Comparison of ENCODE assay signal across 8 cellular contexts in genomic region chr12:120534703-120535655, GRCh38. TPM values are rescaled to one million over a fixed set of nuclear protein-coding genes. Genes with fewer than 3 reads are reported as not detected.
A peak's percentile ranks its signal among the peaks of the same experiment; 100 is the strongest.
DNase-seq lines count a peak whose midpoint lies in the region; ATAC-seq and TF ChIP-seq lines count a peak whose summit lies in the region.

No MANE protein-coding gene starts in this region.

- intact Hi-C loops in left ventricle myocardium inferior (cut with micrococcal nuclease), result no loop called here
- intact Hi-C loops in sigmoid colon (cut with DNase I), result loop anchor here (10.0 kb wide), 1 partner anchor 100 kb away; the partner anchor contains the start of gene COX6A1

- TF ChIP-seq EP300 in sigmoid colon (IDR thresholded peaks at IDR 0.05), result no peak

- peaks cover 7% of the 10 kb centered on the region for H3K36me3 ChIP-seq in CD4-positive, CD25-positive, alpha-beta regulatory T cell (ENCODE audit: control insufficient read depth, insufficient read depth, low read length)
- H3K36me3 ChIP-seq in left ventricle myocardium inferior (no peaks in the 10 kb centered on the region), sigmoid colon (no peaks in the 10 kb centered on the region)

- H3K27ac Mint-ChIP-seq in CD4-positive, CD25-positive, alpha-beta regulatory T cell, result peak overlapping the region; percentile 76 to 96 (median 94)
- peak overlapping the region; percentile 96 for H3K27ac Mint-ChIP-seq in activated naive CD8-positive, alpha-beta T cell treated with anti-CD3 and anti-CD28 coated beads for 36 hours

- H3K4me1 ChIP-seq in CD4-positive, CD25-positive, alpha-beta regulatory T cell (ENCODE audit: control insufficient read depth, insufficient read depth, low read length, poor library complexity, severe bottlenecking), result peaks cover 56% of the 10 kb centered on the region
- peaks cover 58% of the 10 kb centered on the region for H3K4me1 ChIP-seq in left ventricle myocardium inferior
- H3K4me1 ChIP-seq in sigmoid colon, result peaks cover 0 to 55% (median 50%) of the 10 kb centered on the region in 4 donors

- 1% methylated on average over 52 of the region's 52 CpGs for WGBS in sigmoid colon, 2 donors

- H3K27me3 ChIP-seq in CD4-positive, CD25-positive, alpha-beta regulatory T cell (ENCODE audit: control insufficient read depth, insufficient read depth, low read length), result no peaks in the 10 kb centered on the region
- H3K27me3 ChIP-seq in left ventricle myocardium inferior (ENCODE audit: low read depth) (no peaks in the 10 kb centered on the region), sigmoid colon (no peaks in the 10 kb centered on the region)

- H3K4me1 Mint-ChIP-seq in CD4-positive, CD25-positive, alpha-beta regulatory T cell, result peaks cover 27 to 58% (median 42%) of the 10 kb centered on the region in 4 donors
- peaks cover 41% of the 10 kb centered on the region for H3K4me1 Mint-ChIP-seq in activated naive CD8-positive, alpha-beta T cell treated with anti-CD3 and anti-CD28 coated beads for 36 hours

- peak overlapping the region; percentile 95 to 99 (median 98) for H3K4me3 Mint-ChIP-seq in CD4-positive, CD25-positive, alpha-beta regulatory T cell
- peak overlapping the region; percentile 91 for H3K4me3 Mint-ChIP-seq in activated naive CD8-positive, alpha-beta T cell treated with anti-CD3 and anti-CD28 coated beads for 36 hours

- no peak for TF ChIP-seq POLR2A in sigmoid colon (IDR thresholded peaks at IDR 0.05)

- no peak for TF ChIP-seq CTCF in left ventricle myocardium inferior (IDR thresholded peaks at IDR 0.05; ENCODE audit: borderline replicate concordance)
- no peak for TF ChIP-seq CTCF in sigmoid colon (IDR thresholded peaks at IDR 0.05)

- DNase-seq in CD4-positive, CD25-positive, alpha-beta regulatory T cell, result peak; percentile 37 to 66 (median 58)
- peak; percentile 39 for DNase-seq in HPDE6-E6E7 (ENCODE audit: extremely low spot score)
- DNase-seq in SK-N-DZ (ENCODE audit: low spot score), result peak; percentile 42
- peak; percentile 69 for DNase-seq in activated naive CD8-positive, alpha-beta T cell treated with anti-CD3 and anti-CD28 coated beads for 36 hours
- DNase-seq in left ventricle myocardium inferior, result peak; percentile 30
- no peak for DNase-seq in sigmoid colon
- no peak for DNase-seq in GDM1 (lab: John Stamatoyannopoulos, UW)

- no peaks in the 10 kb centered on the region for H3K27me3 Mint-ChIP-seq in CD4-positive, CD25-positive, alpha-beta regulatory T cell
- no peaks in the 10 kb centered on the region for H3K27me3 Mint-ChIP-seq in activated naive CD8-positive, alpha-beta T cell treated with anti-CD3 and anti-CD28 coated beads for 36 hours

- ATAC-seq in CD4-positive, CD25-positive, alpha-beta regulatory T cell (ENCODE audit: low read depth in 2 of 2), result peak; percentile 40 to 56
- peak; percentile 35 for ATAC-seq in GM19438 (IDR thresholded peaks at IDR 0.05; ENCODE audit: low read depth, unreplicated experiment)

- H3K27ac ChIP-seq in CD4-positive, CD25-positive, alpha-beta regulatory T cell (ENCODE audit: insufficient read depth, low read length, poor library complexity, severe bottlenecking), result peak overlapping the region; percentile 90
- H3K27ac ChIP-seq in left ventricle myocardium inferior (replicated peaks) (peak overlapping the region; percentile 96), sigmoid colon (peak overlapping the region; percentile 93 to 99 (median 96))

- H3K36me3 Mint-ChIP-seq in CD4-positive, CD25-positive, alpha-beta regulatory T cell, result peaks cover 13% of the 10 kb centered on the region
- peaks cover 36% of the 10 kb centered on the region for H3K36me3 Mint-ChIP-seq in activated naive CD8-positive, alpha-beta T cell treated with anti-CD3 and anti-CD28 coated beads for 36 hours

- H3K4me3 ChIP-seq in CD4-positive, CD25-positive, alpha-beta regulatory T cell (ENCODE audit: low read depth, low read length), result peak overlapping the region; percentile 94
- peak overlapping the region; percentile 93 for H3K4me3 ChIP-seq in left ventricle myocardium inferior
- H3K4me3 ChIP-seq in sigmoid colon, result peak overlapping the region; percentile 69 to 98 (median 90)

- no peaks in the 10 kb centered on the region for H3K9me3 Mint-ChIP-seq in CD4-positive, CD25-positive, alpha-beta regulatory T cell
- H3K9me3 Mint-ChIP-seq in activated naive CD8-positive, alpha-beta T cell treated with anti-CD3 and anti-CD28 coated beads for 36 hours, result no peaks in the 10 kb centered on the region

- H3K9me3 ChIP-seq in CD4-positive, CD25-positive, alpha-beta regulatory T cell (ENCODE audit: control insufficient read depth in 2 of 2, low read length in 2 of 2), result no peaks in the 10 kb centered on the region
- H3K9me3 ChIP-seq in left ventricle myocardium inferior (replicated peaks), result no peaks in the 10 kb centered on the region
- H3K9me3 ChIP-seq in sigmoid colon, result no peaks in the 10 kb centered on the region

RNA-seq across cellular contexts. Expression of gene RNF10, which starts 0.8 kb away (rescaled TPM):
- 434 TPM for total RNA-seq in CD4-positive, CD25-positive, alpha-beta regulatory T cell
- 100 to 1,000 TPM; 106 to 150 (median 114) TPM for polyA plus RNA-seq in CD4-positive, CD25-positive, alpha-beta regulatory T cell
- 60.2 and 107 TPM in 2 replicates for polyA plus RNA-seq in SK-N-DZ (2014; cell fraction: cytosol; rRNA removed)
- polyA plus RNA-seq in SK-N-DZ (2014; cell fraction: nucleus; rRNA removed), result 85.4 and 91.4 TPM in 2 replicates
- total RNA-seq in activated naive CD8-positive, alpha-beta T cell treated with anti-CD3 and anti-CD28 coated beads for 36 hours, result 100 to 1,000 TPM; 142 to 164 TPM
- 274 TPM for total RNA-seq in left ventricle myocardium inferior
- total RNA-seq in sigmoid colon, result 100 to 1,000 TPM; 106 to 165 (median 110) TPM
- polyA plus RNA-seq in sigmoid colon, result 100 to 1,000 TPM; 115 to 177 (median 141) TPM

RNA-seq across cellular contexts. Expression of gene COQ5, which starts 6.0 kb away (rescaled TPM):
- 11.5 TPM for total RNA-seq in CD4-positive, CD25-positive, alpha-beta regulatory T cell
- polyA plus RNA-seq in CD4-positive, CD25-positive, alpha-beta regulatory T cell, result 10 to 100 TPM; 40.4 to 67.4 (median 45.9) TPM
- polyA plus RNA-seq in SK-N-DZ (2014; cell fraction: cytosol; rRNA removed), result 81.5 and 98.4 TPM in 2 replicates
- 60.3 and 76.9 TPM in 2 replicates for polyA plus RNA-seq in SK-N-DZ (2014; cell fraction: nucleus; rRNA removed)
- 10 to 100 TPM; 35.0 to 35.6 TPM for total RNA-seq in activated naive CD8-positive, alpha-beta T cell treated with anti-CD3 and anti-CD28 coated beads for 36 hours
- total RNA-seq in left ventricle myocardium inferior (41.8 TPM), sigmoid colon (10 to 100 TPM; 17.4 to 29.4 (median 26.4) TPM)
- polyA plus RNA-seq in sigmoid colon, result 10 to 100 TPM; 29.2 to 62.9 (median 38.4) TPM

RNA-seq across cellular contexts. Expression of gene DYNLL1, which starts 39.1 kb away (rescaled TPM):
- 99.0 TPM for total RNA-seq in CD4-positive, CD25-positive, alpha-beta regulatory T cell
- 100 to 1,000 TPM; 480 to 692 (median 547) TPM for polyA plus RNA-seq in CD4-positive, CD25-positive, alpha-beta regulatory T cell
- 417 and 444 TPM in 2 replicates for polyA plus RNA-seq in SK-N-DZ (2014; cell fraction: cytosol; rRNA removed)
- polyA plus RNA-seq in SK-N-DZ (2014; cell fraction: nucleus; rRNA removed), result 305 and 330 TPM in 2 replicates
- total RNA-seq in activated naive CD8-positive, alpha-beta T cell treated with anti-CD3 and anti-CD28 coated beads for 36 hours, result 100 to 1,000 TPM; 214 to 226 TPM
- 175 TPM for total RNA-seq in left ventricle myocardium inferior
- total RNA-seq in sigmoid colon, result 100 to 1,000 TPM; 204 to 254 (median 235) TPM
- 100 to 1,000 TPM; 285 to 942 (median 912) TPM for polyA plus RNA-seq in sigmoid colon

RNA-seq across cellular contexts. Expression of gene POP5, which starts 46.2 kb away (rescaled TPM):
- total RNA-seq in CD4-positive, CD25-positive, alpha-beta regulatory T cell, result 32.3 TPM
- 10 to 100 TPM; 71.2 to 88.4 (median 79.0) TPM for polyA plus RNA-seq in CD4-positive, CD25-positive, alpha-beta regulatory T cell
- polyA plus RNA-seq in SK-N-DZ (2014; cell fraction: cytosol; rRNA removed), result 62.1 and 68.6 TPM in 2 replicates
- 104 and 115 TPM in 2 replicates for polyA plus RNA-seq in SK-N-DZ (2014; cell fraction: nucleus; rRNA removed)
- 10 to 100 TPM; 60.0 to 61.9 TPM for total RNA-seq in activated naive CD8-positive, alpha-beta T cell treated with anti-CD3 and anti-CD28 coated beads for 36 hours
- total RNA-seq in left ventricle myocardium inferior, result 48.3 TPM
- total RNA-seq in sigmoid colon, result 10 to 100 TPM; 21.0 to 33.4 (median 25.2) TPM
- 10 to 100 TPM; 27.6 to 58.0 (median 28.4) TPM for polyA plus RNA-seq in sigmoid colon

Comparison
In these comparisons a context has a peak if more than half of its experiments do, and no peak if none do; other contexts are left out.
1. DNase-seq: peak in CD4-positive, CD25-positive, alpha-beta regulatory T cell (3 of 3), HPDE6-E6E7 (single experiment), SK-N-DZ (single experiment), activated naive CD8-positive, alpha-beta T cell treated with anti-CD3 and anti-CD28 coated beads for 36 hours (single experiment) and left ventricle myocardium inferior (single experiment); none in sigmoid colon (single experiment) and GDM1 (single experiment).
2. Peak in every context shown above with its lines, with median percentiles within 50 percentile points of each other: H3K27ac ChIP-seq and H3K4me3 ChIP-seq.